Comparison of ENCODE assay signal across 8 cellular contexts in genomic region chr17:34998205-34998604, GRCh38. TPM values are rescaled to one million over a fixed set of nuclear protein-coding genes. Genes with fewer than 3 reads are reported as not detected.
A peak's percentile ranks its signal among the peaks of the same experiment; 100 is the strongest.
DNase-seq lines count a peak whose midpoint lies in the region; ATAC-seq and TF ChIP-seq lines count a peak whose summit lies in the region.

No MANE protein-coding gene starts in this region.

- peak; percentile 91 for TF ChIP-seq CTCF in fibroblast of villous mesenchyme (IDR thresholded peaks at IDR 0.05; ENCODE audit: insufficient read depth, low read depth, low read length)

- H3K27ac ChIP-seq in substantia nigra (ENCODE audit: low read depth, low read length, poor library complexity, severe bottlenecking), result peak overlapping the region; percentile 92

- ATAC-seq in HG02759 (IDR thresholded peaks at IDR 0.05; ENCODE audit: unreplicated experiment), result peak; percentile 67

- no peak overlapping the region for H3K4me3 ChIP-seq in fibroblast of villous mesenchyme (ENCODE audit: low read depth, low read length)

- DNase-seq in DMS153 treated with DMSO at 0.1 percent for 48 hours (lab: John Stamatoyannopoulos, UW; ENCODE audit: unreplicated experiment) (peak; percentile 59), RKO (ENCODE audit: low spot score) (peak; percentile 46), fibroblast of villous mesenchyme (ENCODE audit: low read depth) (peak; percentile 69), nucleus accumbens (lab: John Stamatoyannopoulos, UW) (peak in 54 of 56 donors; percentile 6 to 87 (median 61)), substantia nigra (lab: John Stamatoyannopoulos, UW) (peak in 48 of 49 donors; percentile 14 to 88 (median 66)), NCI-H187 (lab: John Stamatoyannopoulos, UW) (no peak)
- peak; percentile 69 for DNase-seq in activated effector memory CD4-positive, alpha-beta T cell treated with Interleukin-2 at 50 U/mL for 16 hours

RNA-seq across cellular contexts. Expression of gene LIG3, which starts 17.9 kb away (rescaled TPM):
- total RNA-seq in fibroblast of villous mesenchyme, result 41.6 and 59.6 TPM in 2 replicates

RNA-seq across cellular contexts. Expression of gene ZNF830, which starts 36.9 kb away (rescaled TPM):
- total RNA-seq in fibroblast of villous mesenchyme, result 11.6 and 13.0 TPM in 2 replicates

RNA-seq across cellular contexts. Expression of gene CCT6B, which starts 36.9 kb away (rescaled TPM):
- 1.3 and 2.3 TPM in 2 replicates for total RNA-seq in fibroblast of villous mesenchyme

Comparison
In these comparisons a context has a peak if more than half of its experiments do, and no peak if none do; other contexts are left out.
1. DNase-seq: peak in DMS153 treated with DMSO at 0.1 percent for 48 hours (single experiment), RKO (single experiment), activated effector memory CD4-positive, alpha-beta T cell treated with Interleukin-2 at 50 U/mL for 16 hours (single experiment), fibroblast of villous mesenchyme (single experiment), nucleus accumbens (54 of 56) and substantia nigra (48 of 49); none in NCI-H187 (0 of 2).